Comparison of ENCODE assay signal across 19 cellular contexts in genomic region chr1:217484881-217485280, GRCh38.
"Had no signal": no experiment of that assay in that cellular context is flagged by ENCODE, and none has a peak within 500 bp of the region (broad histone marks: within the 10 kb centered on the region; RNA-seq: fewer than 3 reads in every experiment).

No MANE protein-coding gene starts in this region.

- H3K27ac Mint-ChIP-seq: endodermal cell, naive B cell, nephron, progenitor cell of endocrine pancreas had no signal

- H3K4me3 Mint-ChIP-seq: endodermal cell, naive B cell, nephron had no signal

- H3K9me3 Mint-ChIP-seq: endodermal cell had no signal

- H3K27me3 Mint-ChIP-seq: naive B cell, progenitor cell of endocrine pancreas had no signal

- H3K4me3 ChIP-seq: lung, pancreas had no signal

- DNase-seq: dermis blood vessel endothelial cell; endodermal cell; erythroblast; foreskin keratinocyte; kidney; left colon; left ventricle myocardium superior; mesenchymal stem cell; naive B cell; occipital lobe; pancreas; right cardiac atrium; small intestine; stimulated activated CD4-positive, alpha-beta T cell treated with anti-CD3 and anti-CD28 coated beads, Interleukin-12 subunit alpha, Interleukin-12 subunit beta, amount 100 ng/mL, for 4 hours; stimulated activated naive CD4-positive, alpha-beta T cell treated with Interleukin-2 at 50 U/mL for 16 hours; trophoblast cell had no signal

- ATAC-seq: foreskin keratinocyte, left colon, left ventricle myocardium superior, pancreas, right cardiac atrium had no signal

- H3K4me1 Mint-ChIP-seq: endodermal cell, naive B cell, nephron had no signal
